In genomic region chr1:101275672-101276071, GRCh38 we compare ENCODE assay signal across 22 cellular contexts.
"Had no signal": no experiment of that assay in that cellular context is flagged by ENCODE, and none has a peak within 500 bp of the region (broad histone marks: within the 10 kb centered on the region; RNA-seq: fewer than 3 reads in every experiment).

No MANE protein-coding gene starts in this region.

- ATAC-seq: left cardiac atrium; lower lobe of right lung; sciatic nerve; stimulated activated memory B cell treated with anti-CD40 and anti-IgM and Interleukin-4, amounts not matched to agents 10 μg/mL and 1 μg/mL and 100 μg/mL, for 72 hours; stimulated activated naive CD8-positive, alpha-beta T cell treated with anti-CD3 and anti-CD28 coated beads, Interleukin-15, amount 100 ng/mL, for 72 hours; upper lobe of right lung had no signal

- H3K27ac Mint-ChIP-seq: memory B cell; mesothelial cell of epicardium; nephron progenitor cell; stimulated activated memory B cell treated with anti-CD40 and anti-IgM and Interleukin-4, amounts not matched to agents 10 μg/mL and 1 μg/mL and 100 μg/mL, for 72 hours; stimulated activated naive CD8-positive, alpha-beta T cell treated with anti-CD3 and anti-CD28 coated beads, Interleukin-15, amount 100 ng/mL, for 72 hours had no signal

- H3K27me3 Mint-ChIP-seq: memory B cell; stimulated activated memory B cell treated with anti-CD40 and anti-IgM and Interleukin-4, amounts not matched to agents 10 μg/mL and 1 μg/mL and 100 μg/mL, for 72 hours; stimulated activated naive CD8-positive, alpha-beta T cell treated with anti-CD3 and anti-CD28 coated beads, Interleukin-15, amount 100 ng/mL, for 72 hours had no signal

- H3K4me3 Mint-ChIP-seq: memory B cell; mesothelial cell of epicardium; nephron progenitor cell; stimulated activated memory B cell treated with anti-CD40 and anti-IgM and Interleukin-4, amounts not matched to agents 10 μg/mL and 1 μg/mL and 100 μg/mL, for 72 hours; stimulated activated naive CD8-positive, alpha-beta T cell treated with anti-CD3 and anti-CD28 coated beads, Interleukin-15, amount 100 ng/mL, for 72 hours had no signal

- DNase-seq: cortex of kidney; dorsolateral prefrontal cortex; effector CD8-positive, alpha-beta T cell; esophagus squamous epithelium; foreskin fibroblast; kidney; left cardiac atrium; left ventricle myocardium inferior; lower lobe of right lung; nephron progenitor cell; posterior cingulate gyrus; spleen; stimulated activated CD4-positive, alpha-beta T cell treated with anti-CD3 and anti-CD28 coated beads, Interleukin-15, amount 100 ng/mL, for 24 hours; stimulated activated CD4-positive, alpha-beta T cell treated with anti-CD3 and anti-CD28 coated beads, Interleukin-1b, Interleukin-23, amount 100 ng/mL, for 48 hours; stimulated activated CD4-positive, alpha-beta T cell treated with anti-CD3 and anti-CD28 coated beads, Interleukin-4, amount 100 ng/mL, for 24 hours; stimulated activated naive CD8-positive, alpha-beta T cell treated with anti-CD3 and anti-CD28 coated beads, Interleukin-15, amount 100 ng/mL, for 72 hours; testis; upper lobe of right lung had no signal

- H3K9me3 Mint-ChIP-seq: memory B cell; stimulated activated memory B cell treated with anti-CD40 and anti-IgM and Interleukin-4, amounts not matched to agents 10 μg/mL and 1 μg/mL and 100 μg/mL, for 72 hours had no signal

- FAIRE-seq: kidney had no signal

- H3K36me3 Mint-ChIP-seq: memory B cell; mesothelial cell of epicardium; stimulated activated memory B cell treated with anti-CD40 and anti-IgM and Interleukin-4, amounts not matched to agents 10 μg/mL and 1 μg/mL and 100 μg/mL, for 72 hours had no signal
